26 cellular contexts compared by ENCODE assay signal in the genomic region with DNA sequence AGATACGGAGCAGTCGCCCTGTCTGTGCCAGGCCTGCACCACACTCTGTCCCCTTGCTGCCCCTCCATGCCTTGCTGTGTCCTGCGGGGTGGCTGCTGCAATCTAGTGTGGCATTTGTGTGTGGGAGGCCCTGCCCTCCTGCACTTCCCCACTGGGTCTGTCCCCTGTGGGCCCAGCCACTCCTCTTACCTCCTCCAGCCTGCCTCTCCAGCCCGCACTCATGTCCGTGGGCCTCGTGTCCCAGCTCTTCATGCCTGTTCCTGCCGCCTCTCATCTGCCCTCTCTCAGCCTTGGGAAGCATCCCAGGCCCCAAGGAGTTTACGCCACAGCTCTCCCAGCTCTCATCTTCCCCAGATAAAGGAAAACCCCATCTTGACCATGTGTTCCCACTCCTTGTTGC.
"Had no signal": no experiment of that assay in that cellular context is flagged by ENCODE, and none has a peak within 500 bp of the region (broad histone marks: within the 10 kb centered on the region; RNA-seq: fewer than 3 reads in every experiment).

No MANE protein-coding gene starts in this region.

- H3K4me1 ChIP-seq: adrenal gland, SJSA1 had no signal

- H3K9me3 Mint-ChIP-seq: brain; central memory CD8-positive, alpha-beta T cell; T-helper 1 cell treated with Interleukin-12 subunit alpha and Interleukin-12 subunit beta and Interleukin-4 antibody, amounts not matched to agents 30 μg/mL and 1 μg/mL, for 36 hours had no signal

- H3K4me3 Mint-ChIP-seq: activated CD8-positive, alpha-beta T cell treated with anti-CD3 and anti-CD28 coated beads, Interleukin-2, amount 10 ng/mL, durations not matched to agents 7 days and 5 days; activated naive CD8-positive, alpha-beta T cell; brain; central memory CD8-positive, alpha-beta T cell; T-helper 1 cell treated with Interleukin-12 subunit alpha and Interleukin-12 subunit beta and Interleukin-4 antibody, amounts not matched to agents 30 μg/mL and 1 μg/mL, for 36 hours had no signal

- H3K9me3 ChIP-seq: adrenal gland had no signal

- H3K27me3 Mint-ChIP-seq: activated naive CD8-positive, alpha-beta T cell; central memory CD8-positive, alpha-beta T cell had no signal

- H3K27ac ChIP-seq: adrenal gland, SJSA1 had no signal

- H3K4me3 ChIP-seq: adrenal gland, SJSA1 had no signal

- H3K27me3 ChIP-seq: adrenal gland, SJSA1 had no signal

- FAIRE-seq: RCC 7860 had no signal

- H3K27ac Mint-ChIP-seq: activated CD8-positive, alpha-beta T cell treated with anti-CD3 and anti-CD28 coated beads, Interleukin-2, amount 10 ng/mL, durations not matched to agents 7 days and 5 days; activated naive CD8-positive, alpha-beta T cell; brain; T-helper 1 cell treated with Interleukin-12 subunit alpha and Interleukin-12 subunit beta and Interleukin-4 antibody, amounts not matched to agents 30 μg/mL and 1 μg/mL, for 36 hours had no signal

- DNase-seq: activated CD4-positive, alpha-beta T cell treated with anti-CD3 and anti-CD28 coated beads for 48 hours; activated CD4-positive, alpha-beta T cell treated with anti-CD3 and anti-CD28 coated beads, Interleukin-2, amount 50 U/mL, for 4 hours; activated CD4-positive, CD25-positive, alpha-beta regulatory T cell treated with anti-CD3 and anti-CD28 coated beads, Interleukin-2, amount 50 U/mL, for 72 hours; activated CD8-positive, alpha-beta memory T cell treated with anti-CD3 and anti-CD28 coated beads, Interleukin-2, amount 50 U/mL, for 48 hours; activated CD8-positive, alpha-beta T cell treated with anti-CD3 and anti-CD28 coated beads, Interleukin-2, amount 10 ng/mL, durations not matched to agents 7 days and 5 days; activated effector memory CD4-positive, alpha-beta T cell treated with Interleukin-2 at 50 U/mL for 16 hours; activated naive CD4-positive, alpha-beta T cell; activated T-cell treated with anti-CD3 and anti-CD28 coated beads, Interleukin-2, amount 50 U/mL, for 1 hour; adrenal gland; aorta; KG1; NCI-H1048; NCI-H146; NCI-H187 treated with DMSO at 0.1 percent for 48 hours; NCI-H2081 treated with DMSO at 0.1 percent for 48 hours; NCI-H446; NCI-H524; PC-3; SHP77 had no signal

- H3K4me1 Mint-ChIP-seq: brain had no signal

- ATAC-seq: activated CD8-positive, alpha-beta T cell treated with anti-CD3 and anti-CD28 coated beads, Interleukin-2, amount 10 ng/mL, durations not matched to agents 7 days and 5 days; PC-3; SK-N-SH treated with all-trans-retinoic acid at 6 μM for 48 hours had no signal
